Comparison of ENCODE assay signal across 1 cellular context in the genomic region with DNA sequence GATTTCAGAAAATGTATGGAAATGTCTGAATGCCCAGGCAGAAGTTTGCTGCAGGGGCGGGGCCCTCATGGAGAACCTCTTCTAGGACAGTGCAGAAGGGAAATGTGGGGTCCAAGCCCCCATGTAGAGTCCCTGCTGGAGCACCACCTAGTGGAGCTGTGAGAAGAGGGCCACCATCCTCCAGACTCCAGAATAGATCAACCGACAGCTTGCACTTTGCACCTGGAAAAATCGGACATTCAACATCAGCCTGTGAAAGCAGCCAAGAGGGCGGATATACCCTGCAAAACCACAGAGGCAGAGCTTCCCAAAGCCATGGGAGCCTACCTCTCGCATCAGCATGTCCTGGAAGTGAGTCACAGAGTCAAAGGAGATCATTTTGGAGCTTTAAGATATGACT.
TF ChIP-seq lines count a peak whose summit lies in the region.

No MANE protein-coding gene starts in this region.

TF ChIP-seq in HepG2, 621 proteins besides CTCF, POLR2A, EP300 and RAD21:
- TF ChIP-seq, protein P1, sequence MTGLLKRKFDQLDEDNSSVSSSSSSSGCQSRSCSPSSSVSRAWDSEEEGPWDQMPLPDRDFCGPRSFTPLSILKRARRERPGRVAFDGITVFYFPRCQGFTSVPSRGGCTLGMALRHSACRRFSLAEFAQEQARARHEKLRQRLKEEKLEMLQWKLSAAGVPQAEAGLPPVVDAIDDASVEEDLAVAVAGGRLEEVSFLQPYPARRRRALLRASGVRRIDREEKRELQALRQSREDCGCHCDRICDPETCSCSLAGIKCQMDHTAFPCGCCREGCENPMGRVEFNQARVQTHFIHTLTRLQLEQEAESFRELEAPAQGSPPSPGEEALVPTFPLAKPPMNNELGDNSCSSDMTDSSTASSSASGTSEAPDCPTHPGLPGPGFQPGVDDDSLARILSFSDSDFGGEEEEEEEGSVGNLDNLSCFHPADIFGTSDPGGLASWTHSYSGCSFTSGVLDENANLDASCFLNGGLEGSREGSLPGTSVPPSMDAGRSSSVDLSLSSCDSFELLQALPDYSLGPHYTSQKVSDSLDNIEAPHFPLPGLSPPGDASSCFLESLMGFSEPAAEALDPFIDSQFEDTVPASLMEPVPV (CRISPR knock-in tag; IDR thresholded peaks at IDR 0.05): no peak
- TF ChIP-seq ZMYM4 (CRISPR knock-in tag; IDR thresholded peaks at IDR 0.05): peak; percentile 30; the same call in 1 of the 2 replicates
- no peak for TF ChIP-seq KAT7 (CRISPR knock-in tag; IDR thresholded peaks at IDR 0.05; ENCODE audit: borderline replicate concordance)
- no peak for TF ChIP-seq ATM (IDR thresholded peaks at IDR 0.05; ENCODE audit: borderline replicate concordance)
- TF ChIP-seq ZNF616 (CRISPR knock-in tag; IDR thresholded peaks at IDR 0.05; ENCODE audit: low read depth): no peak
- TF ChIP-seq ZNF792 (CRISPR knock-in tag; IDR thresholded peaks at IDR 0.05): no peak
- TF ChIP-seq, protein P2, sequence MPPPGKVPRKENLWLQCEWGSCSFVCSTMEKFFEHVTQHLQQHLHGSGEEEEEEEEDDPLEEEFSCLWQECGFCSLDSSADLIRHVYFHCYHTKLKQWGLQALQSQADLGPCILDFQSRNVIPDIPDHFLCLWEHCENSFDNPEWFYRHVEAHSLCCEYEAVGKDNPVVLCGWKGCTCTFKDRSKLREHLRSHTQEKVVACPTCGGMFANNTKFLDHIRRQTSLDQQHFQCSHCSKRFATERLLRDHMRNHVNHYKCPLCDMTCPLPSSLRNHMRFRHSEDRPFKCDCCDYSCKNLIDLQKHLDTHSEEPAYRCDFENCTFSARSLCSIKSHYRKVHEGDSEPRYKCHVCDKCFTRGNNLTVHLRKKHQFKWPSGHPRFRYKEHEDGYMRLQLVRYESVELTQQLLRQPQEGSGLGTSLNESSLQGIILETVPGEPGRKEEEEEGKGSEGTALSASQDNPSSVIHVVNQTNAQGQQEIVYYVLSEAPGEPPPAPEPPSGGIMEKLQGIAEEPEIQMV (CRISPR knock-in tag; IDR thresholded peaks at IDR 0.05; ENCODE audit: low read depth): no peak
- TF ChIP-seq NCOA1 (CRISPR knock-in tag; IDR thresholded peaks at IDR 0.05): no peak
- no peak for TF ChIP-seq ZBTB1 (CRISPR knock-in tag; IDR thresholded peaks at IDR 0.05; ENCODE audit: borderline replicate concordance)
- TF ChIP-seq, protein P3, sequence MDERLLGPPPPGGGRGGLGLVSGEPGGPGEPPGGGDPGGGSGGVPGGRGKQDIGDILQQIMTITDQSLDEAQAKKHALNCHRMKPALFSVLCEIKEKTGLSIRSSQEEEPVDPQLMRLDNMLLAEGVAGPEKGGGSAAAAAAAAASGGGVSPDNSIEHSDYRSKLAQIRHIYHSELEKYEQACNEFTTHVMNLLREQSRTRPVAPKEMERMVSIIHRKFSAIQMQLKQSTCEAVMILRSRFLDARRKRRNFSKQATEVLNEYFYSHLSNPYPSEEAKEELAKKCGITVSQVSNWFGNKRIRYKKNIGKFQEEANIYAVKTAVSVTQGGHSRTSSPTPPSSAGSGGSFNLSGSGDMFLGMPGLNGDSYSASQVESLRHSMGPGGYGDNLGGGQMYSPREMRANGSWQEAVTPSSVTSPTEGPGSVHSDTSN (CRISPR knock-in tag; IDR thresholded peaks at IDR 0.05): no peak
- TF ChIP-seq ZFP1 (CRISPR knock-in tag; IDR thresholded peaks at IDR 0.05): no peak
- no peak for TF ChIP-seq TP53 (CRISPR knock-in tag; conservative IDR thresholded peaks at IDR 0.05)
- TF ChIP-seq HNF4A (CRISPR knock-in tag; IDR thresholded peaks at IDR 0.05): peak; percentile 45
- no peak for TF ChIP-seq ZIK1 (CRISPR knock-in tag; IDR thresholded peaks at IDR 0.05; ENCODE audit: borderline replicate concordance, low read depth)
- TF ChIP-seq, protein P4, sequence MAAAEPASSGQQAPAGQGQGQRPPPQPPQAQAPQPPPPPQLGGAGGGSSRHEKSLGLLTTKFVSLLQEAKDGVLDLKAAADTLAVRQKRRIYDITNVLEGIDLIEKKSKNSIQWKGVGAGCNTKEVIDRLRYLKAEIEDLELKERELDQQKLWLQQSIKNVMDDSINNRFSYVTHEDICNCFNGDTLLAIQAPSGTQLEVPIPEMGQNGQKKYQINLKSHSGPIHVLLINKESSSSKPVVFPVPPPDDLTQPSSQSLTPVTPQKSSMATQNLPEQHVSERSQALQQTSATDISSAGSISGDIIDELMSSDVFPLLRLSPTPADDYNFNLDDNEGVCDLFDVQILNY (CRISPR knock-in tag; conservative IDR thresholded peaks at IDR 0.05): no peak
- TF ChIP-seq, protein P5, sequence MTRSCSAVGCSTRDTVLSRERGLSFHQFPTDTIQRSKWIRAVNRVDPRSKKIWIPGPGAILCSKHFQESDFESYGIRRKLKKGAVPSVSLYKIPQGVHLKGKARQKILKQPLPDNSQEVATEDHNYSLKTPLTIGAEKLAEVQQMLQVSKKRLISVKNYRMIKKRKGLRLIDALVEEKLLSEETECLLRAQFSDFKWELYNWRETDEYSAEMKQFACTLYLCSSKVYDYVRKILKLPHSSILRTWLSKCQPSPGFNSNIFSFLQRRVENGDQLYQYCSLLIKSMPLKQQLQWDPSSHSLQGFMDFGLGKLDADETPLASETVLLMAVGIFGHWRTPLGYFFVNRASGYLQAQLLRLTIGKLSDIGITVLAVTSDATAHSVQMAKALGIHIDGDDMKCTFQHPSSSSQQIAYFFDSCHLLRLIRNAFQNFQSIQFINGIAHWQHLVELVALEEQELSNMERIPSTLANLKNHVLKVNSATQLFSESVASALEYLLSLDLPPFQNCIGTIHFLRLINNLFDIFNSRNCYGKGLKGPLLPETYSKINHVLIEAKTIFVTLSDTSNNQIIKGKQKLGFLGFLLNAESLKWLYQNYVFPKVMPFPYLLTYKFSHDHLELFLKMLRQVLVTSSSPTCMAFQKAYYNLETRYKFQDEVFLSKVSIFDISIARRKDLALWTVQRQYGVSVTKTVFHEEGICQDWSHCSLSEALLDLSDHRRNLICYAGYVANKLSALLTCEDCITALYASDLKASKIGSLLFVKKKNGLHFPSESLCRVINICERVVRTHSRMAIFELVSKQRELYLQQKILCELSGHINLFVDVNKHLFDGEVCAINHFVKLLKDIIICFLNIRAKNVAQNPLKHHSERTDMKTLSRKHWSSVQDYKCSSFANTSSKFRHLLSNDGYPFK (CRISPR knock-in tag; IDR thresholded peaks at IDR 0.05; ENCODE audit: borderline replicate concordance): no peak
- no peak for TF ChIP-seq MAFG (CRISPR knock-in tag; IDR thresholded peaks at IDR 0.05)
- TF ChIP-seq, protein P6, sequence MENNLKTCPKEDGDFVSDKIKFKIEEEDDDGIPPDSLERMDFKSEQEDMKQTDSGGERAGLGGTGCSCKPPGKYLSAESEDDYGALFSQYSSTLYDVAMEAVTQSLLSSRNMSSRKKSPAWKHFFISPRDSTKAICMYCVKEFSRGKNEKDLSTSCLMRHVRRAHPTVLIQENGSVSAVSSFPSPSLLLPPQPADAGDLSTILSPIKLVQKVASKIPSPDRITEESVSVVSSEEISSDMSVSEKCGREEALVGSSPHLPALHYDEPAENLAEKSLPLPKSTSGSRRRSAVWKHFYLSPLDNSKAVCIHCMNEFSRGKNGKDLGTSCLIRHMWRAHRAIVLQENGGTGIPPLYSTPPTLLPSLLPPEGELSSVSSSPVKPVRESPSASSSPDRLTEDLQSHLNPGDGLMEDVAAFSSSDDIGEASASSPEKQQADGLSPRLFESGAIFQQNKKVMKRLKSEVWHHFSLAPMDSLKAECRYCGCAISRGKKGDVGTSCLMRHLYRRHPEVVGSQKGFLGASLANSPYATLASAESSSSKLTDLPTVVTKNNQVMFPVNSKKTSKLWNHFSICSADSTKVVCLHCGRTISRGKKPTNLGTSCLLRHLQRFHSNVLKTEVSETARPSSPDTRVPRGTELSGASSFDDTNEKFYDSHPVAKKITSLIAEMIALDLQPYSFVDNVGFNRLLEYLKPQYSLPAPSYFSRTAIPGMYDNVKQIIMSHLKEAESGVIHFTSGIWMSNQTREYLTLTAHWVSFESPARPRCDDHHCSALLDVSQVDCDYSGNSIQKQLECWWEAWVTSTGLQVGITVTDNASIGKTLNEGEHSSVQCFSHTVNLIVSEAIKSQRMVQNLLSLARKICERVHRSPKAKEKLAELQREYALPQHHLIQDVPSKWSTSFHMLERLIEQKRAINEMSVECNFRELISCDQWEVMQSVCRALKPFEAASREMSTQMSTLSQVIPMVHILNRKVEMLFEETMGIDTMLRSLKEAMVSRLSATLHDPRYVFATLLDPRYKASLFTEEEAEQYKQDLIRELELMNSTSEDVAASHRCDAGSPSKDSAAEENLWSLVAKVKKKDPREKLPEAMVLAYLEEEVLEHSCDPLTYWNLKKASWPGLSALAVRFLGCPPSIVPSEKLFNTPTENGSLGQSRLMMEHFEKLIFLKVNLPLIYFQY (CRISPR knock-in tag; IDR thresholded peaks at IDR 0.05; ENCODE audit: borderline replicate concordance): no peak
- no peak for TF ChIP-seq ZNF75D (CRISPR knock-in tag; IDR thresholded peaks at IDR 0.05; ENCODE audit: borderline replicate concordance)
- TF ChIP-seq SUZ12 (IDR thresholded peaks at IDR 0.05; ENCODE audit: low read depth, low read length): no peak
- TF ChIP-seq EHMT2 (IDR thresholded peaks at IDR 0.05; ENCODE audit: borderline replicate concordance, low read depth, low read length): no peak
- TF ChIP-seq SMAD3 (CRISPR knock-in tag; IDR thresholded peaks at IDR 0.05): no peak
- TF ChIP-seq SPEN (CRISPR knock-in tag; IDR thresholded peaks at IDR 0.05; ENCODE audit: low read depth): 0 out of 2 replicates have a peak, but pooled peaks have one; percentile 30
- no peak for TF ChIP-seq RFXANK (CRISPR knock-in tag; IDR thresholded peaks at IDR 0.05)
- TF ChIP-seq, protein P7, sequence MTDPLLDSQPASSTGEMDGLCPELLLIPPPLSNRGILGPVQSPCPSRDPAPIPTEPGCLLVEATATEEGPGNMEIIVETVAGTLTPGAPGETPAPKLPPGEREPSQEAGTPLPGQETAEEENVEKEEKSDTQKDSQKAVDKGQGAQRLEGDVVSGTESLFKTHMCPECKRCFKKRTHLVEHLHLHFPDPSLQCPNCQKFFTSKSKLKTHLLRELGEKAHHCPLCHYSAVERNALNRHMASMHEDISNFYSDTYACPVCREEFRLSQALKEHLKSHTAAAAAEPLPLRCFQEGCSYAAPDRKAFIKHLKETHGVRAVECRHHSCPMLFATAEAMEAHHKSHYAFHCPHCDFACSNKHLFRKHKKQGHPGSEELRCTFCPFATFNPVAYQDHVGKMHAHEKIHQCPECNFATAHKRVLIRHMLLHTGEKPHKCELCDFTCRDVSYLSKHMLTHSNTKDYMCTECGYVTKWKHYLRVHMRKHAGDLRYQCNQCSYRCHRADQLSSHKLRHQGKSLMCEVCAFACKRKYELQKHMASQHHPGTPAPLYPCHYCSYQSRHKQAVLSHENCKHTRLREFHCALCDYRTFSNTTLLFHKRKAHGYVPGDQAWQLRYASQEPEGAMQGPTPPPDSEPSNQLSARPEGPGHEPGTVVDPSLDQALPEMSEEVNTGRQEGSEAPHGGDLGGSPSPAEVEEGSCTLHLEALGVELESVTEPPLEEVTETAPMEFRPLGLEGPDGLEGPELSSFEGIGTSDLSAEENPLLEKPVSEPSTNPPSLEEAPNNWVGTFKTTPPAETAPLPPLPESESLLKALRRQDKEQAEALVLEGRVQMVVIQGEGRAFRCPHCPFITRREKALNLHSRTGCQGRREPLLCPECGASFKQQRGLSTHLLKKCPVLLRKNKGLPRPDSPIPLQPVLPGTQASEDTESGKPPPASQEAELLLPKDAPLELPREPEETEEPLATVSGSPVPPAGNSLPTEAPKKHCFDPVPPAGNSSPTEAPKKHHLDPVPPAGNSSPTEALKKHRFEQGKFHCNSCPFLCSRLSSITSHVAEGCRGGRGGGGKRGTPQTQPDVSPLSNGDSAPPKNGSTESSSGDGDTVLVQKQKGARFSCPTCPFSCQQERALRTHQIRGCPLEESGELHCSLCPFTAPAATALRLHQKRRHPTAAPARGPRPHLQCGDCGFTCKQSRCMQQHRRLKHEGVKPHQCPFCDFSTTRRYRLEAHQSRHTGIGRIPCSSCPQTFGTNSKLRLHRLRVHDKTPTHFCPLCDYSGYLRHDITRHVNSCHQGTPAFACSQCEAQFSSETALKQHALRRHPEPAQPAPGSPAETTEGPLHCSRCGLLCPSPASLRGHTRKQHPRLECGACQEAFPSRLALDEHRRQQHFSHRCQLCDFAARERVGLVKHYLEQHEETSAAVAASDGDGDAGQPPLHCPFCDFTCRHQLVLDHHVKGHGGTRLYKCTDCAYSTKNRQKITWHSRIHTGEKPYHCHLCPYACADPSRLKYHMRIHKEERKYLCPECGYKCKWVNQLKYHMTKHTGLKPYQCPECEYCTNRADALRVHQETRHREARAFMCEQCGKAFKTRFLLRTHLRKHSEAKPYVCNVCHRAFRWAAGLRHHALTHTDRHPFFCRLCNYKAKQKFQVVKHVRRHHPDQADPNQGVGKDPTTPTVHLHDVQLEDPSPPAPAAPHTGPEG (CRISPR knock-in tag; IDR thresholded peaks at IDR 0.05): no peak
- TF ChIP-seq HNF4G (IDR thresholded peaks at IDR 0.05; ENCODE audit: borderline replicate concordance, low read depth, low read length): peak; percentile 54; the same call in 1 of the 2 replicates
- no peak for TF ChIP-seq HNF4G (CRISPR knock-in tag; IDR thresholded peaks at IDR 0.05; ENCODE audit: borderline replicate concordance, low read depth)
- no peak for TF ChIP-seq PRPF4 (IDR thresholded peaks at IDR 0.05; ENCODE audit: low read depth, low read length, poor library complexity, severe bottlenecking)
- peak; percentile 23; the same call in 1 of the 2 replicates for TF ChIP-seq STAG1 (CRISPR knock-in tag; IDR thresholded peaks at IDR 0.05)
- no peak for TF ChIP-seq CAMTA2 (CRISPR knock-in tag; IDR thresholded peaks at IDR 0.05; ENCODE audit: borderline replicate concordance)
- TF ChIP-seq, protein P8, sequence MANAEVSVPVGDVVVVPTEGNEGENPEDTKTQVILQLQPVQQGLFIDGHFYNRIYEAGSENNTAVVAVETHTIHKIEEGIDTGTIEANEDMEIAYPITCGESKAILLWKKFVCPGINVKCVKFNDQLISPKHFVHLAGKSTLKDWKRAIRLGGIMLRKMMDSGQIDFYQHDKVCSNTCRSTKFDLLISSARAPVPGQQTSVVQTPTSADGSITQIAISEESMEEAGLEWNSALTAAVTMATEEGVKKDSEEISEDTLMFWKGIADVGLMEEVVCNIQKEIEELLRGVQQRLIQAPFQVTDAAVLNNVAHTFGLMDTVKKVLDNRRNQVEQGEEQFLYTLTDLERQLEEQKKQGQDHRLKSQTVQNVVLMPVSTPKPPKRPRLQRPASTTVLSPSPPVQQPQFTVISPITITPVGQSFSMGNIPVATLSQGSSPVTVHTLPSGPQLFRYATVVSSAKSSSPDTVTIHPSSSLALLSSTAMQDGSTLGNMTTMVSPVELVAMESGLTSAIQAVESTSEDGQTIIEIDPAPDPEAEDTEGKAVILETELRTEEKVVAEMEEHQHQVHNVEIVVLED (CRISPR knock-in tag; IDR thresholded peaks at IDR 0.05; ENCODE audit: borderline replicate concordance): no peak
